14 cellular contexts compared by ENCODE assay signal in genomic region chr4:55902677-55903076, GRCh38. TPM values are rescaled to one million over a fixed set of nuclear protein-coding genes. Genes with fewer than 3 reads are reported as not detected.
DNase-seq lines count a peak whose midpoint lies in the region; ATAC-seq and TF ChIP-seq lines count a peak whose summit lies in the region.
"Had no signal": no experiment of that assay in that cellular context is flagged by ENCODE, and none has a peak within 500 bp of the region (broad histone marks: within the 10 kb centered on the region; RNA-seq: fewer than 3 reads in every experiment).

No MANE protein-coding gene starts in this region.

- CTCF ChIA-PET in SK-N-SH (lab: Yijun Ruan, JAX): interaction anchor here (1.2 to 4.7 kb wide), 4 partner anchors 10 to 46 kb away, joined by 3 to 23 read pairs (median 6); partner anchors contain the start of gene CEP135
- CTCF ChIA-PET in CD8-positive, alpha-beta T cell (lab: Charles Lee): interaction anchor here (1.8 kb wide), 1 partner anchor 46 kb away, joined by 6 read pairs; the partner anchor contains the start of gene CEP135

- peak overlapping the region; percentile 39 for H3K27ac Mint-ChIP-seq in CD8-positive, alpha-beta T cell
- peak overlapping the region; percentile 11 for H3K27ac Mint-ChIP-seq in dendritic cell treated with granulocyte-macrophage colony-stimulating factor and Interleukin-4, amounts not matched to agents 40 ng/mL and 50 ng/mL, for 4 days
- peak overlapping the region in 7 of 10 donors; percentile 36 to 86 (median 77) for H3K27ac Mint-ChIP-seq in naive thymus-derived CD8-positive, alpha-beta T cell
- H3K27ac Mint-ChIP-seq: GM23338 had no signal

- DNase-seq in SK-N-SH (no peak), WERI-Rb-1 (no peak)
- no peak for DNase-seq in CD8-positive, alpha-beta T cell
- DNase-seq in naive thymus-derived CD8-positive, alpha-beta T cell: no peak
- DNase-seq: Calu3, DMS 273 treated with DMSO at 0.1 percent for 48 hours had no signal

- H2AFZ ChIP-seq in SK-N-SH (ENCODE audit: low read depth): no peak overlapping the region
- H2AFZ ChIP-seq: GM23338 had no signal

- H3K79me2 ChIP-seq in SK-N-SH (ENCODE audit: insufficient read depth): no peaks in the 10 kb centered on the region

- WGBS in SK-N-SH (ENCODE audit: low lambda C conversion rate): 81% methylated on average over 4 of the region's 4 CpGs

- no peaks in the 10 kb centered on the region for H3K9me3 ChIP-seq in SK-N-SH
- H3K9me3 ChIP-seq in CD8-positive, alpha-beta T cell (ENCODE audit: low read length): no peaks in the 10 kb centered on the region
- H3K9me3 ChIP-seq in WERI-Rb-1 (ENCODE audit: severe bottlenecking): no peaks in the 10 kb centered on the region
- H3K9me3 ChIP-seq: HAP-1 had no signal

- no peak overlapping the region for H3K4me3 Mint-ChIP-seq in CD8-positive, alpha-beta T cell
- H3K4me3 Mint-ChIP-seq in dendritic cell treated with granulocyte-macrophage colony-stimulating factor and Interleukin-4, amounts not matched to agents 40 ng/mL and 50 ng/mL, for 4 days: no peak overlapping the region
- H3K4me3 Mint-ChIP-seq in naive thymus-derived CD8-positive, alpha-beta T cell: no peak overlapping the region
- H3K4me3 Mint-ChIP-seq: CD14-positive monocyte, GM23338, IgD-negative memory B cell had no signal

- H3K27me3 Mint-ChIP-seq in CD8-positive, alpha-beta T cell (ENCODE audit: low read depth): no peaks in the 10 kb centered on the region
- H3K27me3 Mint-ChIP-seq in dendritic cell treated with granulocyte-macrophage colony-stimulating factor and Interleukin-4, amounts not matched to agents 40 ng/mL and 50 ng/mL, for 4 days: no peaks in the 10 kb centered on the region
- no peaks in the 10 kb centered on the region for H3K27me3 Mint-ChIP-seq in naive thymus-derived CD8-positive, alpha-beta T cell
- H3K27me3 Mint-ChIP-seq: IgD-negative memory B cell had no signal

- peaks cover 52% of the 10 kb centered on the region for H3K36me3 Mint-ChIP-seq in CD8-positive, alpha-beta T cell
- peaks cover 52% of the 10 kb centered on the region for H3K36me3 Mint-ChIP-seq in dendritic cell treated with granulocyte-macrophage colony-stimulating factor and Interleukin-4, amounts not matched to agents 40 ng/mL and 50 ng/mL, for 4 days (ENCODE audit: low read depth)
- H3K36me3 Mint-ChIP-seq in naive thymus-derived CD8-positive, alpha-beta T cell: peaks cover 4 to 49% (median 8%) of the 10 kb centered on the region in 3 donors

- no peaks in the 10 kb centered on the region for H3K9me2 ChIP-seq in SK-N-SH

- no peak overlapping the region for H3K4me2 ChIP-seq in SK-N-SH
- H3K4me2 ChIP-seq: GM23338 had no signal

- ATAC-seq in SK-N-SH treated with all-trans-retinoic acid at 6 μM for 48 hours (no peak), HG02623 (IDR thresholded peaks at IDR 0.05; ENCODE audit: unreplicated experiment) (no peak)
- ATAC-seq in CD8-positive, alpha-beta T cell: no peak
- no peak for ATAC-seq in naive thymus-derived CD8-positive, alpha-beta T cell
- ATAC-seq: GM23338 had no signal

- H4K20me1 ChIP-seq in SK-N-SH (ENCODE audit: insufficient read depth): no peaks in the 10 kb centered on the region

- H3K4me1 ChIP-seq in SK-N-SH (ENCODE audit: control insufficient read depth in 1 of 2, insufficient read depth in 2 of 2, low read depth in 1 of 2, low read length in 1 of 2): peaks cover 7 to 11% of the 10 kb centered on the region in 2 experiments; a peak in 1 of 4 replicates
- H3K4me1 ChIP-seq in CD8-positive, alpha-beta T cell (ENCODE audit: insufficient read depth, low read length): peaks cover 9% of the 10 kb centered on the region
- H3K4me1 ChIP-seq: HAP-1 had no signal

- TF ChIP-seq EP300 in SK-N-SH (IDR thresholded peaks at IDR 0.05; ENCODE audit: borderline replicate concordance in 1 of 2, low read depth in 1 of 2, low read length in 1 of 2): no peak

- TF ChIP-seq RAD21 in SK-N-SH (IDR thresholded peaks at IDR 0.05; ENCODE audit: low read length): no peak

- no peak overlapping the region for H3K4me3 ChIP-seq in SK-N-SH (ENCODE audit: low read depth in 2 of 2, low read length in 1 of 2)
- H3K4me3 ChIP-seq in CD8-positive, alpha-beta T cell (ENCODE audit: low read depth, low read length): no peak overlapping the region
- no peak overlapping the region for H3K4me3 ChIP-seq in WERI-Rb-1 (ENCODE audit: low read depth, low read length)
- H3K4me3 ChIP-seq: GM23338, HAP-1 had no signal

- H3K9ac ChIP-seq in SK-N-SH: no peak overlapping the region

- intact Hi-C loops in CD8-positive, alpha-beta T cell (cut with DNase I, micrococcal nuclease): no loop called here
- intact Hi-C loops in dendritic cell treated with granulocyte-macrophage colony-stimulating factor and Interleukin-4, amounts not matched to agents 40 ng/mL and 50 ng/mL, for 4 days (cut with micrococcal nuclease): no loop called here

- H3K4me1 Mint-ChIP-seq in CD8-positive, alpha-beta T cell (ENCODE audit: low read depth): peaks cover 13% of the 10 kb centered on the region
- H3K4me1 Mint-ChIP-seq in dendritic cell treated with granulocyte-macrophage colony-stimulating factor and Interleukin-4, amounts not matched to agents 40 ng/mL and 50 ng/mL, for 4 days (ENCODE audit: low read depth): no peaks in the 10 kb centered on the region
- peaks cover 4 to 17% (median 12%) of the 10 kb centered on the region in 4 donors for H3K4me1 Mint-ChIP-seq in naive thymus-derived CD8-positive, alpha-beta T cell
- H3K4me1 Mint-ChIP-seq: GM23338 had no signal

- H3K36me3 ChIP-seq in SK-N-SH (replicated peaks in 1 of 2; ENCODE audit: control insufficient read depth in 1 of 2, insufficient read depth in 2 of 2, low read length in 1 of 2) (peaks cover 51 to 65% of the 10 kb centered on the region in 2 experiments), WERI-Rb-1 (no peaks in the 10 kb centered on the region)
- no peaks in the 10 kb centered on the region for H3K36me3 ChIP-seq in CD8-positive, alpha-beta T cell (ENCODE audit: insufficient read depth, low read length)

- POLR2A ChIA-PET in SK-N-SH (lab: Yijun Ruan, JAX): interaction anchor here (0.7 to 1.8 kb wide), 2 partner anchors 46 to 55 kb away, joined by 3 to 6 read pairs; partner anchors contain the start of gene CEP135
- POLR2A ChIA-PET in CD8-positive, alpha-beta T cell (lab: Charles Lee): interaction anchor here (1.2 kb wide), 1 partner anchor 46 kb away, joined by 3 read pairs; the partner anchor contains the start of gene CEP135
- POLR2A ChIA-PET in naive thymus-derived CD8-positive, alpha-beta T cell (lab: Charles Lee): no interaction called here

- H3K27ac ChIP-seq in SK-N-SH (ENCODE audit: low read depth in 2 of 2, low read length in 1 of 2): peak overlapping the region; percentile 11 to 95; a peak in 3 of 4 replicates
- no peak overlapping the region for H3K27ac ChIP-seq in CD8-positive, alpha-beta T cell (ENCODE audit: low read depth, low read length)
- no peak overlapping the region for H3K27ac ChIP-seq in WERI-Rb-1
- H3K27ac ChIP-seq: 22Rv1 had no signal

- TF ChIP-seq CTCF in SK-N-SH (IDR thresholded peaks at IDR 0.05) (no peak), WERI-Rb-1 (IDR thresholded peaks at IDR 0.05; ENCODE audit: low read depth, low read length) (no peak)
- TF ChIP-seq CTCF in CD8-positive, alpha-beta T cell (IDR thresholded peaks at IDR 0.05): no peak

- H3K9me3 Mint-ChIP-seq in CD8-positive, alpha-beta T cell: no peaks in the 10 kb centered on the region
- no peaks in the 10 kb centered on the region for H3K9me3 Mint-ChIP-seq in dendritic cell treated with granulocyte-macrophage colony-stimulating factor and Interleukin-4, amounts not matched to agents 40 ng/mL and 50 ng/mL, for 4 days
- no peaks in the 10 kb centered on the region for H3K9me3 Mint-ChIP-seq in naive thymus-derived CD8-positive, alpha-beta T cell
- H3K9me3 Mint-ChIP-seq: GM23338, IgD-negative memory B cell had no signal

- no peaks in the 10 kb centered on the region for H3K27me3 ChIP-seq in SK-N-SH (ENCODE audit: insufficient read depth)
- no peaks in the 10 kb centered on the region for H3K27me3 ChIP-seq in CD8-positive, alpha-beta T cell (ENCODE audit: insufficient read depth, low read length)
- H3K27me3 ChIP-seq in WERI-Rb-1 (ENCODE audit: insufficient read depth, low read depth, severe bottlenecking): no peaks in the 10 kb centered on the region

- H3F3A ChIP-seq in SK-N-SH (replicated peaks; ENCODE audit: insufficient read depth): peaks cover 11% of the 10 kb centered on the region

TF ChIP-seq in SK-N-SH treated with all-trans-retinoic acid at 6 μM for 48 hours, 23 proteins besides CTCF, POLR2A, EP300 and RAD21 (continues in another document):
- TF ChIP-seq POU6F1 (CRISPR knock-in tag; IDR thresholded peaks at IDR 0.05; ENCODE audit: borderline replicate concordance, low read depth) (no peak), TOX (CRISPR knock-in tag; IDR thresholded peaks at IDR 0.05; ENCODE audit: borderline replicate concordance) (no peak), PPARA (CRISPR knock-in tag; IDR thresholded peaks at IDR 0.05; ENCODE audit: borderline replicate concordance) (no peak), ZNF8 (CRISPR knock-in tag; IDR thresholded peaks at IDR 0.05) (no peak), GLIS3 (CRISPR knock-in tag; IDR thresholded peaks at IDR 0.05) (no peak), TCF4 (CRISPR knock-in tag; IDR thresholded peaks at IDR 0.05; ENCODE audit: borderline replicate concordance) (no peak)

RNA-seq across cellular contexts. Expression of gene CEP135, which starts 46.1 kb away (rescaled TPM):
- polyA plus RNA-seq in SK-N-SH (2012; rRNA removed): 1.6 and 2.4 TPM in 2 replicates
- polyA plus RNA-seq in SK-N-SH (2012; cell fraction: cytosol; rRNA removed): 2.2 and 2.8 TPM in 2 replicates
- polyA plus RNA-seq in SK-N-SH (2012; cell fraction: nucleus; rRNA removed): 2.4 and 4.6 TPM in 2 replicates
- total RNA-seq in CD8-positive, alpha-beta T cell: 10 to 100 TPM; 16.6 to 17.1 TPM
- 10 to 100 TPM; 25.9 to 31.5 TPM for total RNA-seq in naive thymus-derived CD8-positive, alpha-beta T cell
- polyA plus RNA-seq in naive thymus-derived CD8-positive, alpha-beta T cell: 10 to 100 TPM in 1 of 3 donors, 1 to 10 TPM in 2; 7.9 to 13.8 (median 8.3) TPM

RNA-seq across cellular contexts. Expression of gene EXOC1, which starts 49.2 kb away (rescaled TPM):
- 13.5 and 20.7 TPM in 2 replicates for polyA plus RNA-seq in SK-N-SH (2012; rRNA removed)
- 15.5 and 19.9 TPM in 2 replicates for polyA plus RNA-seq in SK-N-SH (2012; cell fraction: cytosol; rRNA removed)
- 21.3 and 44.5 TPM in 2 replicates for polyA plus RNA-seq in SK-N-SH (2012; cell fraction: nucleus; rRNA removed)
- 10 to 100 TPM; 12.1 to 14.5 TPM for total RNA-seq in CD8-positive, alpha-beta T cell
- 10 to 100 TPM; 41.3 to 41.9 TPM for total RNA-seq in naive thymus-derived CD8-positive, alpha-beta T cell
- 10 to 100 TPM in 2 of 3 donors, 1 to 10 TPM in 1; 5.8 to 14.6 (median 13.1) TPM for polyA plus RNA-seq in naive thymus-derived CD8-positive, alpha-beta T cell

Comparison
In these comparisons a context has a peak if more than half of its experiments do, and no peak if none do; other contexts are left out.
1. H3K27ac ChIP-seq: peak in SK-N-SH (2 of 2); none in CD8-positive, alpha-beta T cell (single experiment) and WERI-Rb-1 (single experiment).
2. H3K27ac Mint-ChIP-seq: peak in every context shown above with its lines; median percentile 77 in naive thymus-derived CD8-positive, alpha-beta T cell; 39 in CD8-positive, alpha-beta T cell; 11 in dendritic cell treated with granulocyte-macrophage colony-stimulating factor and Interleukin-4, amounts not matched to agents 40 ng/mL and 50 ng/mL, for 4 days.